8 cellular contexts compared by ENCODE assay signal in the genomic region with DNA sequence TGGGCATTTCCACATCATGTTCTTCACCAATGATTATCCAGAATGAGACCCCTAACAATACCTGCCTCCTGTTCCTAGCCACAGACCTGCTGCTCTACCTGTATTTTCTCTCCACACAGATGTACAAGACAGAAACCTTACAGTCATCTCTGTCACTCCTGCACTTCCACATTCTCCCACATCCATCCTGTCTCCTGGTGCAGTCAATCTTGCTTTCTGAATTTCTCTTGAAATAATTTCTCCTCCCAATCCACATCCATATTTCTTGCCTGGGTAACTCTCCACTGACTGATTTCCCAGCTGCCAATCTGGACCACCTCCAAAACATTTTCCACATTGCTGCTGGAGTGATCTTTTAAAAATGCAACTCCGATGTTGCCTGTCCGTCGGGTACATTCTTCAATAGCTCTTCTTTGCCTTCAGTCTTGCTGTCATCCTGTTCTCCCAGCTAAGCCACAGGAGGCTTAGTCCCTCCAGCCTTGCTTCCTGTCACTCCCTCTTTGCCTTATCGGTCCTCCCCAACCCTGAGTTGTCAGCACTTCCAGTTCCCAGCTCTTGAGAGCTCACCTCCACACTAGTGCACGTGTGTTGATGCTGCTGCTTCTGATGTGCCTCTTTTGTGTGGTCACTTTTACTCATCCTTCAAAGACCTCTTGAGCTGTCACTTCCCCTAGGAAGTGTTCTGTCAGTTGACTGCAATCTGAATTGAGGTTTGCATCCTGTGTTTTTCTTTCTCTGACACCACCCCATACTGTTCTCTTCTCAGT. TPM values are rescaled to one million over a fixed set of nuclear protein-coding genes. Genes with fewer than 3 reads are reported as not detected.
DNase-seq lines count a peak whose midpoint lies in the region; ATAC-seq and TF ChIP-seq lines count a peak whose summit lies in the region.

No MANE protein-coding gene starts in this region.

- peaks cover 42% of the 10 kb centered on the region for H4K20me1 ChIP-seq in SK-N-SH (ENCODE audit: insufficient read depth)

- no peaks in the 10 kb centered on the region for H3K9me2 ChIP-seq in SK-N-SH

- H3K4me1 ChIP-seq in SK-N-SH (ENCODE audit: control insufficient read depth in 1 of 2, insufficient read depth in 2 of 2, low read depth in 1 of 2, low read length in 1 of 2): peaks cover 11 to 19% of the 10 kb centered on the region in 2 experiments; a peak in 3 of 4 replicates
- peaks cover 3 to 49% (median 12%) of the 10 kb centered on the region in 3 donors for H3K4me1 ChIP-seq in esophagus squamous epithelium

- H3K36me3 ChIP-seq in SK-N-SH (replicated peaks in 1 of 2; ENCODE audit: control insufficient read depth in 1 of 2, insufficient read depth in 2 of 2, low read length in 1 of 2) (no peaks in the 10 kb centered on the region), esophagus squamous epithelium (no peaks in the 10 kb centered on the region)

- POLR2A ChIA-PET in SK-N-SH (lab: Yijun Ruan, JAX): interaction anchor here (1.7 kb wide), 1 partner anchor 14 kb away, joined by 6 read pairs; no protein-coding TSS in a partner anchor

- no peak for TF ChIP-seq POLR2A in esophagus squamous epithelium (IDR thresholded peaks at IDR 0.05)

- TF ChIP-seq RAD21 in SK-N-SH (IDR thresholded peaks at IDR 0.05; ENCODE audit: low read length): no peak

- peaks cover 99% of the 10 kb centered on the region for H3K79me2 ChIP-seq in SK-N-SH (ENCODE audit: insufficient read depth)

- CTCF ChIA-PET in SK-N-SH (lab: Yijun Ruan, JAX): interaction anchor here (0.6 to 1.4 kb wide), 2 partner anchors 19 to 1096 kb away, joined by 3 read pairs; no protein-coding TSS in a partner anchor

- H3K4me3 ChIP-seq in SK-N-SH (ENCODE audit: low read depth in 2 of 2, low read length in 1 of 2): no peak overlapping the region
- H3K4me3 ChIP-seq in esophagus squamous epithelium: no peak overlapping the region

- WGBS in SK-N-SH (ENCODE audit: low lambda C conversion rate): 46% methylated on average over 5 of the region's 5 CpGs
- WGBS in esophagus squamous epithelium, 2 donors: 21 to 23% methylated on average over 5 of the region's 5 CpGs

- TF ChIP-seq CTCF in SK-N-SH (IDR thresholded peaks at IDR 0.05) (no peak), esophagus squamous epithelium (IDR thresholded peaks at IDR 0.05) (no peak)

- H3K9me3 ChIP-seq in SK-N-SH (no peaks in the 10 kb centered on the region), esophagus squamous epithelium (no peaks in the 10 kb centered on the region)

- DNase-seq in AML-193 (lab: John Stamatoyannopoulos, UW) (peak; percentile 45 to 58), SK-N-SH (no peak), glomerular visceral epithelial cell (ENCODE audit: extremely low spot score) (peak; percentile 46), DMS79 treated with DMSO at 0.1 percent for 48 hours (lab: John Stamatoyannopoulos, UW) (no peak), esophagus squamous epithelium (lab: John Stamatoyannopoulos, UW) (no peak), NCI-H1436 treated with DMSO at 0.1 percent for 48 hours (lab: John Stamatoyannopoulos, UW) (no peak)

- H3F3A ChIP-seq in SK-N-SH (replicated peaks; ENCODE audit: insufficient read depth): no peaks in the 10 kb centered on the region

- intact Hi-C loops in esophagus squamous epithelium (cut with DNase I): no loop called here

- no peak for TF ChIP-seq EP300 in SK-N-SH (IDR thresholded peaks at IDR 0.05; ENCODE audit: borderline replicate concordance in 1 of 2, low read depth in 1 of 2, low read length in 1 of 2)

- no peaks in the 10 kb centered on the region for H3K27me3 ChIP-seq in SK-N-SH (ENCODE audit: insufficient read depth)
- H3K27me3 ChIP-seq in esophagus squamous epithelium: no peaks in the 10 kb centered on the region

- H3K27ac ChIP-seq in SK-N-SH (ENCODE audit: low read depth in 2 of 2, low read length in 1 of 2): 0 out of 4 replicates have a peak overlapping the region, but pooled peaks of 1 of the 2 experiments have one; percentile 6
- peak overlapping the region in 1 of 4 donors; percentile 42 for H3K27ac ChIP-seq in esophagus squamous epithelium

- no peak overlapping the region for H2AFZ ChIP-seq in SK-N-SH (ENCODE audit: low read depth)

- H3K9ac ChIP-seq in SK-N-SH: no peak overlapping the region

- ATAC-seq in GM18868 (IDR thresholded peaks at IDR 0.05; ENCODE audit: unreplicated experiment) (peak; percentile 59), HG03196 (IDR thresholded peaks at IDR 0.05; ENCODE audit: unreplicated experiment) (peak; percentile 53)

- H3K4me2 ChIP-seq in SK-N-SH: peak overlapping the region; percentile 56

TF ChIP-seq in SK-N-SH, 30 proteins besides CTCF, POLR2A, EP300 and RAD21:
- TF ChIP-seq ELF1 (IDR thresholded peaks at IDR 0.05) (no peak), MXI1 (IDR thresholded peaks at IDR 0.05; ENCODE audit: low read depth, low read length) (no peak), FOSL2 (IDR thresholded peaks at IDR 0.05; ENCODE audit: borderline replicate concordance, low read depth) (no peak), RCOR1 (IDR thresholded peaks at IDR 0.05; ENCODE audit: low read length) (no peak)

RNA-seq across cellular contexts. Expression of a gene that starts 15.1 kb away (rescaled TPM):
- polyA plus RNA-seq in SK-N-SH (2012; rRNA removed): 50.1 and 53.7 TPM in 2 replicates
- polyA plus RNA-seq in SK-N-SH (2012; cell fraction: cytosol; rRNA removed): 40.5 and 49.8 TPM in 2 replicates
- 41.0 and 41.1 TPM in 2 replicates for polyA plus RNA-seq in SK-N-SH (2012; cell fraction: nucleus; rRNA removed)
- total RNA-seq in esophagus squamous epithelium: 10 to 100 TPM; 37.6 to 63.1 (median 50.8) TPM

Comparison
In these comparisons a context has a peak if more than half of its experiments do, and no peak if none do; other contexts are left out.
1. DNase-seq: peak in AML-193 (2 of 2) and glomerular visceral epithelial cell (single experiment); none in SK-N-SH (single experiment), DMS79 treated with DMSO at 0.1 percent for 48 hours (single experiment), esophagus squamous epithelium (single experiment) and NCI-H1436 treated with DMSO at 0.1 percent for 48 hours (single experiment).